Comparison of ENCODE assay signal across 8 cellular contexts in the genomic region with DNA sequence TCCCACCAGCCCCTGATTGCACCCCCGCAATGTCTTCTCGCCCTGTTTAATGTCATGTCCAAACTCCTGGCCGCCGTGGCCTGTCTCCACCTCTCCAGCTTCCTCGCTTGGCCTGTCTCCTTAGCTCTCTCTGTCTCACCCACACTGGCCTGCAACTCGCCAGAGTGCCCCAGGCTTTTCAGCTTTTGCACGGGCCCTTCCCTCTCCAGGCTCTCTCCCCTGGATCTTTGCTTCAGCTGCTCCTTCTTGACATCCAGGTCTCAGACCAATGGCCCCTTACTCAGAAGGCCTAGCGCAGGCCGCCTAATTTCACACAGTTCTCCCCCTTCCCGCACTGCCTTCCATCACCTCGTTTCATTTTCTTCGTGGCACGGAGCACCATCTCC. TPM values are rescaled to one million over a fixed set of nuclear protein-coding genes. Genes with fewer than 3 reads are reported as not detected.
A peak's percentile ranks its signal among the peaks of the same experiment; 100 is the strongest.
DNase-seq lines count a peak whose midpoint lies in the region; ATAC-seq and TF ChIP-seq lines count a peak whose summit lies in the region.

No MANE protein-coding gene starts in this region.

- dilution Hi-C loops in IMR-90 (cut with HindIII; ENCODE audit: low sequenced_read_pairs, unreplicated experiment) = no loop called here

- TF ChIP-seq CTCF in IMR-90 (conservative IDR thresholded peaks at IDR 0.05; ENCODE audit: low read depth, low read length) (no peak), astrocyte of the cerebellum (IDR thresholded peaks at IDR 0.05; ENCODE audit: low read depth, low read length, missing control alignments) (no peak)

- H3K9me1 ChIP-seq in IMR-90 (ENCODE audit: insufficient read depth, low read length) = peaks cover 4% of the 10 kb centered on the region

- H3K4ac ChIP-seq in IMR-90 (ENCODE audit: low read depth, low read length) = peak overlapping the region; percentile 98

- peak overlapping the region; percentile 85 for H3K4me3 Mint-ChIP-seq in T-helper 2 cell treated with Interferon-gamma antibody and Interleukin-4, amounts not matched to agents 5 μg/mL and 100 μg/mL, for 36 hours
- H3K4me3 Mint-ChIP-seq in stimulated activated effector memory CD8-positive, alpha-beta T cell treated with anti-CD3 and anti-CD28 coated beads, Interleukin-12 subunit alpha, Interleukin-12 subunit beta, amount 100 ng/mL, for 72 hours = peak overlapping the region; percentile 85

- H3K79me1 ChIP-seq in IMR-90 (ENCODE audit: low read depth in 1 of 2, low read length in 2 of 2) = peaks cover 17 to 27% of the 10 kb centered on the region in 2 experiments

- H3K36me3 ChIP-seq in IMR-90 (ENCODE audit: control insufficient read depth, insufficient read depth, low read length) = no peaks in the 10 kb centered on the region; the same call in 1 of the 2 replicates

- WGBS in IMR-90 (ENCODE audit: extremely low coverage in 2 of 2, insufficient read length in 1 of 2), 2 experiments = 37% methylated on average over 7 of the region's 13 CpGs; no CpG with 5 or more reads in 1 of the 2 experiments

- H3K14ac ChIP-seq in IMR-90 (replicated peaks; ENCODE audit: low read depth, low read length) = peak overlapping the region; percentile 99

- in situ Hi-C loops in IMR-90 (cut with MboI; ENCODE audit: low sequenced_read_pairs) (no loop called here), astrocyte of the cerebellum (cut with HindIII; ENCODE audit: low sequenced_read_pairs) (no loop called here)

- DNase-seq in T-helper 2 cell treated with Interferon-gamma antibody and Interleukin-4, amounts not matched to agents 5 μg/mL and 100 μg/mL, for 36 hours (ENCODE audit: low spot score) = no peak
- DNase-seq in T-helper 2 cell (no peak), IMR-90 (no peak), astrocyte of the cerebellum (ENCODE audit: low read depth) (no peak), epidermal melanocyte (ENCODE audit: insufficient read length, low spot score) (no peak)
- DNase-seq in stimulated activated effector memory CD8-positive, alpha-beta T cell treated with anti-CD3 and anti-CD28 coated beads, Interleukin-12 subunit alpha, Interleukin-12 subunit beta, amount 100 ng/mL, for 72 hours (ENCODE audit: low spot score in 2 of 2) = no peak

- BruUV-seq in IMR-90 (replicated peaks; lab: Mats Ljungman, UMichigan) = no TSS peak

- H2AK5ac ChIP-seq in IMR-90 (ENCODE audit: low read depth, low read length) = no peak overlapping the region

- no peaks in the 10 kb centered on the region for H3K9me3 Mint-ChIP-seq in T-helper 2 cell treated with Interferon-gamma antibody and Interleukin-4, amounts not matched to agents 5 μg/mL and 100 μg/mL, for 36 hours
- H3K9me3 Mint-ChIP-seq in stimulated activated effector memory CD8-positive, alpha-beta T cell treated with anti-CD3 and anti-CD28 coated beads, Interleukin-12 subunit alpha, Interleukin-12 subunit beta, amount 100 ng/mL, for 72 hours = no peaks in the 10 kb centered on the region

- ATAC-seq in IMR-90 (ENCODE audit: low read depth) (peak; percentile 12), GM19467 (IDR thresholded peaks at IDR 0.05; ENCODE audit: unreplicated experiment) (no peak)
- no peak for ATAC-seq in stimulated activated effector memory CD8-positive, alpha-beta T cell treated with anti-CD3 and anti-CD28 coated beads, Interleukin-12 subunit alpha, Interleukin-12 subunit beta, amount 100 ng/mL, for 72 hours

- peak overlapping the region; percentile 37 for H3K27ac ChIP-seq in IMR-90 (ENCODE audit: insufficient read depth, low read length)

- H4K20me1 ChIP-seq in IMR-90 (ENCODE audit: insufficient read depth, low read length) = no peaks in the 10 kb centered on the region

- peak overlapping the region; percentile 98 for H2AFZ ChIP-seq in IMR-90 (replicated peaks; ENCODE audit: low read length, poor library complexity)

- H3K56ac ChIP-seq in IMR-90 (ENCODE audit: extremely low read depth, insufficient read depth, low read length) = peak overlapping the region; percentile 52; the same call in 1 of the 2 replicates

- H3K4me3 ChIP-seq in IMR-90 (ENCODE audit: insufficient read depth, low read depth, low read length) (peak overlapping the region; percentile 98), astrocyte of the cerebellum (ENCODE audit: low read depth, low read length) (peak overlapping the region; percentile 75), iPS-18c (ENCODE audit: insufficient read depth, low read depth, low read length) (peak overlapping the region; percentile 81)

- H2BK15ac ChIP-seq in IMR-90 (ENCODE audit: low read depth, low read length) = peak overlapping the region; percentile 1; the same call in 2 of the 3 replicates

- CTCF ChIA-PET in IMR-90 (lab: Yijun Ruan, JAX) = interaction anchor here (0.7 to 1.5 kb wide), 2 partner anchors 17 to 99 kb away, joined by 3 to 5 read pairs; no protein-coding TSS in a partner anchor

- peak overlapping the region; percentile 8 for H2AK9ac ChIP-seq in IMR-90 (replicated peaks; ENCODE audit: low read depth, low read length, poor library complexity)

- H3K23ac ChIP-seq in IMR-90 (ENCODE audit: low read depth, low read length) = peak overlapping the region; percentile 48

- H4K8ac ChIP-seq in IMR-90 (ENCODE audit: low read depth in 2 of 2, low read length in 2 of 2) = peak overlapping the region; percentile 91 to 96

- H3K9me3 ChIP-seq in IMR-90 (ENCODE audit: control insufficient read depth, insufficient read depth, low read length) (no peaks in the 10 kb centered on the region), iPS-18c (ENCODE audit: control insufficient read depth, insufficient read depth, low read length) (no peaks in the 10 kb centered on the region)

- no peak for TF ChIP-seq RAD21 in IMR-90 (IDR thresholded peaks at IDR 0.05; ENCODE audit: low read length)

- H2BK20ac ChIP-seq in IMR-90 (ENCODE audit: low read depth, low read length) = peak overlapping the region; percentile 64

- H3K9ac ChIP-seq in IMR-90 (ENCODE audit: low read depth, low read length) = peak overlapping the region; percentile 64

- H3K27me3 ChIP-seq in IMR-90 (ENCODE audit: control insufficient read depth, insufficient read depth, low read length) = no peaks in the 10 kb centered on the region

- TF ChIP-seq POLR2A in IMR-90 (IDR thresholded peaks at IDR 0.05; ENCODE audit: low read depth, low read length) = no peak

- H4K91ac ChIP-seq in IMR-90 (ENCODE audit: insufficient read depth, low read depth, low read length) = peak overlapping the region; percentile 66

- peak overlapping the region; percentile 83 for H2BK120ac ChIP-seq in IMR-90 (ENCODE audit: low read depth, low read length)

- H3K27ac Mint-ChIP-seq in T-helper 2 cell treated with Interferon-gamma antibody and Interleukin-4, amounts not matched to agents 5 μg/mL and 100 μg/mL, for 36 hours = peak overlapping the region; percentile 84
- H3K27ac Mint-ChIP-seq in stimulated activated effector memory CD8-positive, alpha-beta T cell treated with anti-CD3 and anti-CD28 coated beads, Interleukin-12 subunit alpha, Interleukin-12 subunit beta, amount 100 ng/mL, for 72 hours = peak overlapping the region; percentile 96

- H3K4me1 ChIP-seq in IMR-90 (ENCODE audit: control insufficient read depth, insufficient read depth, low read length) = peaks cover 3% of the 10 kb centered on the region; the same call in 1 of the 2 replicates

- peak overlapping the region; percentile 57 for H4K5ac ChIP-seq in IMR-90 (ENCODE audit: low read depth, low read length)

- POLR2A ChIA-PET in IMR-90 (lab: Charles Lee; ENCODE audit: unreplicated experiment) = no interaction called here

- H3K27me3 Mint-ChIP-seq in T-helper 2 cell treated with Interferon-gamma antibody and Interleukin-4, amounts not matched to agents 5 μg/mL and 100 μg/mL, for 36 hours (ENCODE audit: low read depth) = no peaks in the 10 kb centered on the region

- peaks cover 29% of the 10 kb centered on the region for H3K4me1 Mint-ChIP-seq in T-helper 2 cell treated with Interferon-gamma antibody and Interleukin-4, amounts not matched to agents 5 μg/mL and 100 μg/mL, for 36 hours (ENCODE audit: low read depth)
- H3K4me1 Mint-ChIP-seq in stimulated activated effector memory CD8-positive, alpha-beta T cell treated with anti-CD3 and anti-CD28 coated beads, Interleukin-12 subunit alpha, Interleukin-12 subunit beta, amount 100 ng/mL, for 72 hours = peaks cover 43% of the 10 kb centered on the region

- H3K36me3 Mint-ChIP-seq in T-helper 2 cell treated with Interferon-gamma antibody and Interleukin-4, amounts not matched to agents 5 μg/mL and 100 μg/mL, for 36 hours (ENCODE audit: low read depth) = peaks cover 20% of the 10 kb centered on the region
- peaks cover 26% of the 10 kb centered on the region for H3K36me3 Mint-ChIP-seq in stimulated activated effector memory CD8-positive, alpha-beta T cell treated with anti-CD3 and anti-CD28 coated beads, Interleukin-12 subunit alpha, Interleukin-12 subunit beta, amount 100 ng/mL, for 72 hours

- H3K4me2 ChIP-seq in IMR-90 (ENCODE audit: low read depth, low read length) = peak overlapping the region; percentile 74

- H3K18ac ChIP-seq in IMR-90 (ENCODE audit: low read depth, low read length) = peak overlapping the region; percentile 1; the same call in 1 of the 2 replicates

- intact Hi-C loops in IMR-90 (cut with micrococcal nuclease) = loop anchor here (1.0 to 5.0 kb wide), 3 partner anchors 37 to 536 kb away; a partner anchor contains a TSS

- peak overlapping the region; percentile 40 for H2BK5ac ChIP-seq in IMR-90 (ENCODE audit: low read depth, low read length, poor library complexity, severe bottlenecking)

TF ChIP-seq in IMR-90, 13 proteins besides CTCF, POLR2A, EP300 and RAD21:
- TF ChIP-seq CHD1 (IDR thresholded peaks at IDR 0.05; ENCODE audit: low read depth, low read length) (no peak), BHLHE40 (IDR thresholded peaks at IDR 0.05; ENCODE audit: low read depth, low read length) (no peak)
- TF ChIP-seq, protein P1, sequence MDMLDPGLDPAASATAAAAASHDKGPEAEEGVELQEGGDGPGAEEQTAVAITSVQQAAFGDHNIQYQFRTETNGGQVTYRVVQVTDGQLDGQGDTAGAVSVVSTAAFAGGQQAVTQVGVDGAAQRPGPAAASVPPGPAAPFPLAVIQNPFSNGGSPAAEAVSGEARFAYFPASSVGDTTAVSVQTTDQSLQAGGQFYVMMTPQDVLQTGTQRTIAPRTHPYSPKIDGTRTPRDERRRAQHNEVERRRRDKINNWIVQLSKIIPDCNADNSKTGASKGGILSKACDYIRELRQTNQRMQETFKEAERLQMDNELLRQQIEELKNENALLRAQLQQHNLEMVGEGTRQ (IDR thresholded peaks at IDR 0.05; ENCODE audit: low read depth, low read length) = no peak

RNA-seq across cellular contexts. Expression of a gene that starts 0.5 kb away (rescaled TPM):
- total RNA-seq in IMR-90 (2012; rRNA removed) = 37.3 and 37.5 TPM in 2 replicates
- 35.5 and 36.1 TPM in 2 replicates for polyA plus RNA-seq in IMR-90 (2012; rRNA removed)
- polyA plus RNA-seq in IMR-90 (2012; cell fraction: cytosol; rRNA removed) = 10.0 and 20.5 TPM in 2 replicates
- 16.0 and 42.4 TPM in 2 replicates for polyA plus RNA-seq in IMR-90 (2012; cell fraction: nucleus; rRNA removed; ENCODE audit: low replicate concordance)
